11 cellular contexts compared by ENCODE assay signal in the genomic region with DNA sequence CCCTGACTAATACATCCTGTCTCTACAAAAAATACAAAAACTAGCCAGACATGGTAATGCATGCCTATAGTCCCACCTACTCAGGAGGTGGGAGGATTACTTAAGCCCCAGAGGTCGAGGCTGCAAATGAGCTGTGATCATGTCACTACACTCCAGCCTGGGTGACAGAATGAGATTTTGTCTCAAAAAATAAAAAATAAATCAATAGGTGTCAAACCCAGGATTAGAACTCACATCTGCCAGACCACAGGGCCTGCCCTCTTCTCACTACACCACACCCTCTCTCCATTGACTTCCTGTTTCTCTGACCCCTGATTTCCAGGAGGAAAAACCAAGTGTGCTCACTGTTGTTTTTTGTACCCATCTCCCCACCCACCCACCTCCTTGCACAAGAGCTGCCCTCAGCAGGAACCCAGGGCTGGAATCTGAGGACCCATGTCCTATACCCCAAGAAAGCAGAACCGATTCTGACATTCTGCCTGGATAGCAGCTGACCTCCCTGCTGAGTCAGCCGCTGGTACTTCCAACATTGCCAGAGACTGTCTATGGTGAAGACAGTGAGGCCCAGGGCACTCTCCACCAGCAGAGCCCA. TPM values are rescaled to one million over a fixed set of nuclear protein-coding genes. Genes with fewer than 3 reads are reported as not detected.
A peak's percentile ranks its signal among the peaks of the same experiment; 100 is the strongest.
DNase-seq lines count a peak whose midpoint lies in the region; ATAC-seq and TF ChIP-seq lines count a peak whose summit lies in the region.
"Had no signal": no experiment of that assay in that cellular context is flagged by ENCODE, and none has a peak within 500 bp of the region (broad histone marks: within the 10 kb centered on the region; RNA-seq: fewer than 3 reads in every experiment).

No MANE protein-coding gene starts in this region.

- peak; percentile 83 for ATAC-seq in left lung
- peak; percentile 54 to 59 for ATAC-seq in stimulated activated naive B cell treated with anti-CD40 and anti-IgM and Interleukin-4, amounts not matched to agents 10 μg/mL and 1 μg/mL and 100 μg/mL, for 72 hours (replicated peaks)
- no peak for ATAC-seq in GM21786 (IDR thresholded peaks at IDR 0.05; ENCODE audit: unreplicated experiment)
- no peak for ATAC-seq in HG03095 (IDR thresholded peaks at IDR 0.05; ENCODE audit: unreplicated experiment)

- H3K9me3 ChIP-seq in ascending aorta (no peaks in the 10 kb centered on the region), left lung (no peaks in the 10 kb centered on the region)

- peaks cover 11 to 25% of the 10 kb centered on the region in 2 donors for H3K27me3 Mint-ChIP-seq in stimulated activated naive B cell treated with anti-CD40 and anti-IgM and Interleukin-4, amounts not matched to agents 10 μg/mL and 1 μg/mL and 100 μg/mL, for 72 hours

- no peak overlapping the region for H3K4me3 Mint-ChIP-seq in stimulated activated naive B cell treated with anti-CD40 and anti-IgM and Interleukin-4, amounts not matched to agents 10 μg/mL and 1 μg/mL and 100 μg/mL, for 72 hours

- H3K4me1 Mint-ChIP-seq in stimulated activated naive B cell treated with anti-CD40 and anti-IgM and Interleukin-4, amounts not matched to agents 10 μg/mL and 1 μg/mL and 100 μg/mL, for 72 hours = no peaks in the 10 kb centered on the region

- TF ChIP-seq CTCF in ascending aorta (IDR thresholded peaks at IDR 0.05) = no peak
- TF ChIP-seq CTCF in left lung (IDR thresholded peaks at IDR 0.05) = no peak

- peaks cover 22 to 58% of the 10 kb centered on the region in 2 donors for H3K4me1 ChIP-seq in ascending aorta
- H3K4me1 ChIP-seq in left lung = peaks cover 8 to 64% of the 10 kb centered on the region in 2 donors

- H3K36me3 Mint-ChIP-seq in stimulated activated naive B cell treated with anti-CD40 and anti-IgM and Interleukin-4, amounts not matched to agents 10 μg/mL and 1 μg/mL and 100 μg/mL, for 72 hours = no peaks in the 10 kb centered on the region

- H3K27me3 ChIP-seq in ascending aorta (no peaks in the 10 kb centered on the region), left lung (no peaks in the 10 kb centered on the region)

- H3K27ac ChIP-seq in ascending aorta (peak overlapping the region; percentile 57 to 64), left lung (peak overlapping the region; percentile 15 to 72)
- H3K27ac ChIP-seq: epithelial cell of prostate had no signal

- H3K4me3 ChIP-seq in ascending aorta (no peak overlapping the region), left lung (no peak overlapping the region)

- DNase-seq in HT1080 (ENCODE audit: low read depth) (peak; percentile 52), ascending aorta (ENCODE audit: low spot score in 2 of 2) (peak; percentile 69 to 85), left lung (peak in 1 of 2 donors; percentile 84), NCI-H345 (lab: John Stamatoyannopoulos, UW) (no peak), NCI-H2171 treated with DMSO at 0.1 percent for 48 hours (lab: John Stamatoyannopoulos, UW) (no peak)
- DNase-seq in stimulated activated naive B cell treated with anti-CD40 and anti-IgM and Interleukin-4, amounts not matched to agents 10 μg/mL and 1 μg/mL and 100 μg/mL, for 72 hours = no peak
- DNase-seq: NCI-H2081 treated with DMSO at 0.1 percent for 48 hours had no signal

- intact Hi-C loops in ascending aorta (cut with DNase I) = loop anchor here (10.0 kb wide), 2 partner anchors 208 to 1132 kb away; a partner anchor contains a TSS
- intact Hi-C loops in left lung (cut with DNase I) = no loop called here

- H3K9me3 Mint-ChIP-seq in stimulated activated naive B cell treated with anti-CD40 and anti-IgM and Interleukin-4, amounts not matched to agents 10 μg/mL and 1 μg/mL and 100 μg/mL, for 72 hours = no peaks in the 10 kb centered on the region

- H3K36me3 ChIP-seq in ascending aorta (peaks cover 17 to 22% of the 10 kb centered on the region in 2 donors), left lung (peaks cover 0 to 9% of the 10 kb centered on the region in 2 donors)

- no peak overlapping the region for H3K27ac Mint-ChIP-seq in stimulated activated naive B cell treated with anti-CD40 and anti-IgM and Interleukin-4, amounts not matched to agents 10 μg/mL and 1 μg/mL and 100 μg/mL, for 72 hours

RNA-seq across cellular contexts. Expression of a gene that starts 6.2 kb away (rescaled TPM):
- total RNA-seq in HT1080 (2014; rRNA removed; shearing (Covaris generic)) = 0.21 TPM in 1 of 2 replicates, not detected in the other
- not detected in 2 replicates for polyA plus RNA-seq in HT1080 (2015; cell fraction: cytosol; rRNA removed)
- not detected in 2 replicates for polyA plus RNA-seq in HT1080 (2015; cell fraction: nucleus; rRNA removed)
- 45.3 TPM for total RNA-seq in ascending aorta
- 10 to 100 TPM; 19.0 to 31.2 TPM for total RNA-seq in left lung
- total RNA-seq: T-helper 1 cell treated with Interleukin-12 subunit alpha and Interleukin-12 subunit beta and Interleukin-4 antibody, amounts not matched to agents 30 ng/mL and 1 ng/mL, for 36 hours had no signal

Comparison
In these comparisons a context has a peak if more than half of its experiments do, and no peak if none do; other contexts are left out.
1. DNase-seq: peak in HT1080 (single experiment) and ascending aorta (2 of 2); none in stimulated activated naive B cell treated with anti-CD40 and anti-IgM and Interleukin-4, amounts not matched to agents 10 μg/mL and 1 μg/mL and 100 μg/mL, for 72 hours (single experiment), NCI-H345 (single experiment) and NCI-H2171 treated with DMSO at 0.1 percent for 48 hours (single experiment).
2. ATAC-seq: peak in left lung (single experiment) and stimulated activated naive B cell treated with anti-CD40 and anti-IgM and Interleukin-4, amounts not matched to agents 10 μg/mL and 1 μg/mL and 100 μg/mL, for 72 hours (2 of 2); none in GM21786 (single experiment) and HG03095 (single experiment).
3. RNA of a gene that starts 6.2 kb away (total RNA-seq): 45.3 TPM in ascending aorta (single experiment) and 19.0 to 31.2 TPM in left lung; 0.21 TPM in HT1080; every median in the first group is over 10 times any median in the second.